In the genomic region with DNA sequence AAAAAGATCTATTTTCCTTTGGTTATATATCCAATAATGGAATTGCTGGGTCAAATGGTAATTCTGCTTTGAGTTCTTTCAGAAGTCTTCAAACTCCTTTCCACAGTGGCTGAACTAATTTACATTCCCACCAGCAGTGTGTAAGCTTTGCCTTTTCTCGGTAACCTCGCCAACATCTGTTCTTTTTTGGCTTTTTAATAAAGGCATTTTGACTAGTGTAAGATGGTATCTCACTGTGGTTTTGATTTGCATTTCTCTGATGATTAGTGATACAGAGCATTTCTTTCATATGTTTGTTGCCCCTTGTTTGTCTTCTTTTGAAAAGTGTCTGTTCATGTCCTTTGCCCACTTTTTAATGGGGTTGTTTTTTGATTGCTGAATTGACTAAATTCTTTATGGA, we compare ENCODE assay signal across 20 cellular contexts.
DNase-seq lines count a peak whose midpoint lies in the region; TF ChIP-seq lines count a peak whose summit lies in the region.
"Had no signal": no experiment of that assay in that cellular context is flagged by ENCODE, and none has a peak within 500 bp of the region (broad histone marks: within the 10 kb centered on the region; RNA-seq: fewer than 3 reads in every experiment).

No MANE protein-coding gene starts in this region.

- H3K9me3 Mint-ChIP-seq in HFFc6 (no peaks in the 10 kb centered on the region; the same call in 1 of the 2 replicates), neural progenitor cell (peaks cover 3% of the 10 kb centered on the region)

- H3K9ac ChIP-seq in MM.1S (ENCODE audit: low read length) (peak overlapping the region; percentile 31; the same call in 1 of the 2 replicates), neural progenitor cell (no peak overlapping the region)
- H3K9ac ChIP-seq: BLaER1 treated with 17β-estradiol and CSF1 and Interleukin-3, amounts not matched to agents 10 nM and 100 nM had no signal

- DNase-seq in HFFc6 (no peak), MM.1S (peak; percentile 60), astrocyte of the cerebellum (ENCODE audit: low read depth) (peak; percentile 26), neural progenitor cell (ENCODE audit: low spot score) (no peak), HUDEP-2 (lab: John Stamatoyannopoulos, UW; ENCODE audit: unreplicated experiment in 76 of 76) (no peak), occipital lobe (lab: John Stamatoyannopoulos, UW) (no peak)
- DNase-seq in activated CD4-positive, alpha-beta T cell treated with anti-CD3 and anti-CD28 coated beads for 1 hour = no peak
- DNase-seq: AML-193; BE2C; CD4-positive, alpha-beta T cell; CD8-positive, alpha-beta memory T cell; DMS 273 treated with DMSO at 0.1 percent for 48 hours; DMS79; EL; GDM1; GOT3 had no signal

- no peaks in the 10 kb centered on the region for H3K36me3 Mint-ChIP-seq in HFFc6 (ENCODE audit: low read depth)
- H3K36me3 Mint-ChIP-seq in neural progenitor cell = no peaks in the 10 kb centered on the region
- H3K36me3 Mint-ChIP-seq: CD14-positive monocyte; CD8-positive, alpha-beta memory T cell had no signal

- H3K4me1 Mint-ChIP-seq in HFFc6 (ENCODE audit: low read depth) (no peaks in the 10 kb centered on the region), neural progenitor cell (no peaks in the 10 kb centered on the region)
- H3K4me1 Mint-ChIP-seq: CD14-positive monocyte; CD8-positive, alpha-beta memory T cell had no signal

- H3K27ac ChIP-seq in MM.1S (ENCODE audit: low read length) (peak overlapping the region; percentile 67; the same call in 1 of the 2 replicates), neural progenitor cell (no peak overlapping the region)
- H3K27ac ChIP-seq: 22Rv1; BLaER1 treated with 17β-estradiol and CSF1 and Interleukin-3, amounts not matched to agents 10 nM and 100 nM had no signal

- peak overlapping the region; percentile 20; the same call in 1 of the 2 replicates for H3K4me3 Mint-ChIP-seq in HFFc6
- H3K4me3 Mint-ChIP-seq in neural progenitor cell = no peak overlapping the region
- H3K4me3 Mint-ChIP-seq: CD14-positive monocyte; CD4-positive, alpha-beta T cell; CD8-positive, alpha-beta memory T cell had no signal

- no peaks in the 10 kb centered on the region for H4K20me1 ChIP-seq in MM.1S (ENCODE audit: insufficient read depth, low read length)
- H4K20me1 ChIP-seq in neural progenitor cell (ENCODE audit: low read depth) = no peaks in the 10 kb centered on the region
- H4K20me1 ChIP-seq: BLaER1 treated with 17β-estradiol and CSF1 and Interleukin-3, amounts not matched to agents 10 nM and 100 nM had no signal

- H3K36me3 ChIP-seq in MM.1S (replicated peaks; ENCODE audit: insufficient read depth, low read length) = no peaks in the 10 kb centered on the region
- no peaks in the 10 kb centered on the region for H3K36me3 ChIP-seq in neural progenitor cell
- H3K36me3 ChIP-seq: BE2C; BLaER1 treated with 17β-estradiol and CSF1 and Interleukin-3, amounts not matched to agents 10 nM and 100 nM; HAP-1 had no signal

- in situ Hi-C loops in astrocyte of the cerebellum (cut with HindIII; ENCODE audit: low sequenced_read_pairs) = no loop called here

- TF ChIP-seq CTCF in HFFc6 (IDR thresholded peaks at IDR 0.05) (no peak), MM.1S (IDR thresholded peaks at IDR 0.05; ENCODE audit: low read length) (no peak), astrocyte of the cerebellum (IDR thresholded peaks at IDR 0.05; ENCODE audit: low read depth, low read length, missing control alignments) (no peak), neural progenitor cell (IDR thresholded peaks at IDR 0.05) (no peak)

- H3K4me1 ChIP-seq in MM.1S (ENCODE audit: low read length) (peaks cover 5% of the 10 kb centered on the region; the same call in 1 of the 2 replicates), neural progenitor cell (no peaks in the 10 kb centered on the region)
- H3K4me1 ChIP-seq: BE2C; BLaER1 treated with 17β-estradiol and CSF1 and Interleukin-3, amounts not matched to agents 10 nM and 100 nM; HAP-1 had no signal

- H3F3A ChIP-seq in MM.1S (ENCODE audit: insufficient read depth, low read length) (0 out of 2 replicates have a peak, but pooled peaks cover 6% of the 10 kb centered on the region), neural progenitor cell (ENCODE audit: low read depth) (no peaks in the 10 kb centered on the region)

- H3K79me2 ChIP-seq in MM.1S (ENCODE audit: low read length) (no peaks in the 10 kb centered on the region), neural progenitor cell (ENCODE audit: low read depth) (no peaks in the 10 kb centered on the region)

- no peaks in the 10 kb centered on the region for H3K9me2 ChIP-seq in MM.1S (replicated peaks; ENCODE audit: insufficient read depth, low read length)

- H3K27me3 ChIP-seq in MM.1S (replicated peaks; ENCODE audit: insufficient read depth, low read length) = no peaks in the 10 kb centered on the region
- no peaks in the 10 kb centered on the region for H3K27me3 ChIP-seq in neural progenitor cell
- H3K27me3 ChIP-seq: BE2C; BLaER1 treated with 17β-estradiol and CSF1 and Interleukin-3, amounts not matched to agents 10 nM and 100 nM had no signal

- no peak overlapping the region for H3K27ac Mint-ChIP-seq in HFFc6
- H3K27ac Mint-ChIP-seq in neural progenitor cell = no peak overlapping the region
- H3K27ac Mint-ChIP-seq: CD14-positive monocyte; CD4-positive, alpha-beta T cell; CD8-positive, alpha-beta memory T cell had no signal

- no peaks in the 10 kb centered on the region for H3K27me3 Mint-ChIP-seq in HFFc6 (ENCODE audit: insufficient read depth)
- no peaks in the 10 kb centered on the region for H3K27me3 Mint-ChIP-seq in neural progenitor cell (ENCODE audit: insufficient read depth, low read depth)
- H3K27me3 Mint-ChIP-seq: CD4-positive, alpha-beta T cell; CD8-positive, alpha-beta memory T cell had no signal

- H3K4me2 ChIP-seq in MM.1S (ENCODE audit: low read depth, low read length) = peak overlapping the region; percentile 53; the same call in 1 of the 2 replicates
- H3K4me2 ChIP-seq in neural progenitor cell = no peak overlapping the region
- H3K4me2 ChIP-seq: BLaER1 treated with 17β-estradiol and CSF1 and Interleukin-3, amounts not matched to agents 10 nM and 100 nM had no signal

- no peaks in the 10 kb centered on the region for H3K9me3 ChIP-seq in MM.1S (replicated peaks; ENCODE audit: insufficient read depth, low read length)
- H3K9me3 ChIP-seq in neural progenitor cell (ENCODE audit: low read depth) = no peaks in the 10 kb centered on the region
- H3K9me3 ChIP-seq: BE2C; BLaER1 treated with 17β-estradiol and CSF1 and Interleukin-3, amounts not matched to agents 10 nM and 100 nM; HAP-1 had no signal

- H3K4me3 ChIP-seq in MM.1S (ENCODE audit: low read length) (peak overlapping the region; percentile 51), astrocyte of the cerebellum (ENCODE audit: low read depth, low read length) (no peak overlapping the region), neural progenitor cell (no peak overlapping the region)
- H3K4me3 ChIP-seq: BLaER1 treated with 17β-estradiol and CSF1 and Interleukin-3, amounts not matched to agents 10 nM and 100 nM; HAP-1 had no signal

- H2AFZ ChIP-seq in MM.1S (ENCODE audit: low read length) (peak overlapping the region; percentile 55), neural progenitor cell (replicated peaks) (peak overlapping the region; percentile 28)

Comparison
In these comparisons a context has a peak if more than half of its experiments do, and no peak if none do; other contexts are left out.
1. DNase-seq: peak in MM.1S (single experiment) and astrocyte of the cerebellum (single experiment); none in HFFc6 (single experiment), neural progenitor cell (single experiment), HUDEP-2 (0 of 76), activated CD4-positive, alpha-beta T cell treated with anti-CD3 and anti-CD28 coated beads for 1 hour (single experiment) and occipital lobe (single experiment).